Comparison of ENCODE assay signal across 1 cellular context in genomic region chr6:149064026-149065017, GRCh38.
TF ChIP-seq lines count a peak whose summit lies in the region.

No MANE protein-coding gene starts in this region.

TF ChIP-seq in GM23338, 12 proteins besides CTCF, POLR2A, EP300 and RAD21 (continued from another document):
- TF ChIP-seq ZNF462 (CRISPR knock-in tag; IDR thresholded peaks at IDR 0.05) (no peak), REST (IDR thresholded peaks at IDR 0.05; ENCODE audit: unreplicated experiment) (no peak), JUNB (IDR thresholded peaks at IDR 0.05; ENCODE audit: unreplicated experiment) (no peak), ZNF114 (CRISPR knock-in tag; IDR thresholded peaks at IDR 0.05) (no peak)
